Comparison of ENCODE assay signal across 18 cellular contexts in genomic region chr17:4549781-4550533, GRCh38. TPM values are rescaled to one million over a fixed set of nuclear protein-coding genes. Genes with fewer than 3 reads are reported as not detected.
DNase-seq lines count a peak whose midpoint lies in the region; ATAC-seq and TF ChIP-seq lines count a peak whose summit lies in the region.
"Had no signal": no experiment of that assay in that cellular context is flagged by ENCODE, and none has a peak within 500 bp of the region (broad histone marks: within the 10 kb centered on the region; RNA-seq: fewer than 3 reads in every experiment).

No MANE protein-coding gene starts in this region.

- no peaks in the 10 kb centered on the region for H3K27me3 Mint-ChIP-seq in MCF 10A (ENCODE audit: insufficient read depth, unreplicated experiment)
- no peaks in the 10 kb centered on the region for H3K27me3 Mint-ChIP-seq in stimulated activated naive CD8-positive, alpha-beta T cell treated with anti-CD3 and anti-CD28 coated beads, Interleukin-15, amount 100 ng/mL, for 72 hours

- intact Hi-C loops in breast epithelium (cut with DNase I; ENCODE audit: low total_unique reads) (no loop called here), MCF 10A (cut with micrococcal nuclease) (no loop called here), left lung (cut with DNase I) (loop anchor here in 1 of 2 donors (10.0 kb wide), 1 partner anchor 125 kb away; no protein-coding TSS in a partner anchor), upper lobe of right lung (cut with DNase I) (loop anchor here (10.0 kb wide), 1 partner anchor 125 kb away; no protein-coding TSS in a partner anchor)

- H3K36me3 Mint-ChIP-seq in MCF 10A (ENCODE audit: insufficient read depth, unreplicated experiment): peaks cover 87% of the 10 kb centered on the region

- CTCF ChIA-PET in MCF 10A (lab: Yijun Ruan, JAX): interaction anchor here (0.6 to 0.7 kb wide), 2 partner anchors 16 to 98 kb away, joined by 3 read pairs; no protein-coding TSS in a partner anchor
- CTCF ChIA-PET in HEK293T (lab: Yijun Ruan, JAX): no interaction called here

- H3K4me1 Mint-ChIP-seq in MCF 10A (ENCODE audit: insufficient read depth, unreplicated experiment): no peaks in the 10 kb centered on the region
- peaks cover 26% of the 10 kb centered on the region for H3K4me1 Mint-ChIP-seq in stimulated activated naive CD8-positive, alpha-beta T cell treated with anti-CD3 and anti-CD28 coated beads, Interleukin-15, amount 100 ng/mL, for 72 hours

- no peak for ATAC-seq in stimulated activated naive CD8-positive, alpha-beta T cell treated with anti-CD3 and anti-CD28 coated beads, Interleukin-15, Interleukin-2, amounts not matched to agents 100 U/mL and 50 U/mL, for 24 hours
- no peak for ATAC-seq in stimulated activated naive CD8-positive, alpha-beta T cell treated with anti-CD3 and anti-CD28 coated beads, Interleukin-15, amount 100 ng/mL, for 72 hours
- ATAC-seq in left lung (no peak), upper lobe of right lung (no peak)
- ATAC-seq: CD8-positive, alpha-beta T cell; HCT116 had no signal

- POLR2A ChIA-PET in MCF 10A (lab: Yijun Ruan, JAX) (interaction anchor here (0.5 kb wide), 1 partner anchor 133 kb away, joined by 3 read pairs; no protein-coding TSS in a partner anchor), HEK293T (lab: Yijun Ruan, JAX) (interaction anchor here (1.4 kb wide), 1 partner anchor 13 kb away, joined by 4 read pairs; no protein-coding TSS in a partner anchor)

- DNase-seq in breast epithelium (ENCODE audit: low spot score in 2 of 2) (no peak), MCF 10A (ENCODE audit: unreplicated experiment) (no peak), left lung (peak; percentile 31 to 51), upper lobe of right lung (peak; percentile 64), DMS53 (lab: John Stamatoyannopoulos, UW) (no peak), HEK293T (ENCODE audit: extremely low spot score) (no peak)
- peak; percentile 2 for DNase-seq in stimulated activated naive CD8-positive, alpha-beta T cell treated with anti-CD3 and anti-CD28 coated beads, Interleukin-15, Interleukin-2, amounts not matched to agents 100 U/mL and 50 U/mL, for 24 hours
- no peak for DNase-seq in stimulated activated naive CD8-positive, alpha-beta T cell treated with anti-CD3 and anti-CD28 coated beads, Interleukin-15, amount 100 ng/mL, for 72 hours
- DNase-seq: CD8-positive, alpha-beta T cell; COR-L47; DMS153; DND-41; GF-D8 had no signal

- H3K4me1 ChIP-seq in breast epithelium (peaks cover 0 to 18% of the 10 kb centered on the region in 2 donors), left lung (peaks cover 10 to 17% of the 10 kb centered on the region in 2 donors), upper lobe of right lung (peaks cover 11% of the 10 kb centered on the region)

- H3K9me3 ChIP-seq in breast epithelium: no peaks in the 10 kb centered on the region
- no peaks in the 10 kb centered on the region for H3K9me3 ChIP-seq in left lung
- H3K9me3 ChIP-seq in upper lobe of right lung: no peaks in the 10 kb centered on the region

- H3K36me3 ChIP-seq in breast epithelium: peaks cover 8% of the 10 kb centered on the region
- H3K36me3 ChIP-seq in left lung: peaks cover 0 to 90% of the 10 kb centered on the region in 2 donors
- H3K36me3 ChIP-seq in upper lobe of right lung: peaks cover 83% of the 10 kb centered on the region

- no peak for TF ChIP-seq POLR2A in breast epithelium (IDR thresholded peaks at IDR 0.05)

- no TSS peak for BruUV-seq in MCF 10A (replicated peaks; lab: Mats Ljungman, UMichigan)

- no peak overlapping the region for H3K27ac Mint-ChIP-seq in MCF 10A (ENCODE audit: low read depth, unreplicated experiment)
- peak overlapping the region in 1 of 2 donors; percentile 87 for H3K27ac Mint-ChIP-seq in stimulated activated naive CD8-positive, alpha-beta T cell treated with anti-CD3 and anti-CD28 coated beads, Interleukin-15, amount 100 ng/mL, for 72 hours
- H3K27ac Mint-ChIP-seq: CD8-positive, alpha-beta T cell had no signal

- H3K27me3 ChIP-seq in breast epithelium (no peaks in the 10 kb centered on the region), left lung (no peaks in the 10 kb centered on the region), upper lobe of right lung (no peaks in the 10 kb centered on the region)

- H3K9me3 Mint-ChIP-seq in MCF 10A (ENCODE audit: unreplicated experiment): no peaks in the 10 kb centered on the region
- no peaks in the 10 kb centered on the region for H3K9me3 Mint-ChIP-seq in stimulated activated naive CD8-positive, alpha-beta T cell treated with anti-CD3 and anti-CD28 coated beads, Interleukin-15, amount 100 ng/mL, for 72 hours
- H3K9me3 Mint-ChIP-seq: CD14-positive monocyte; CD8-positive, alpha-beta T cell had no signal

- no peak for TF ChIP-seq CTCF in breast epithelium (IDR thresholded peaks at IDR 0.05)
- TF ChIP-seq CTCF in MCF 10A (IDR thresholded peaks at IDR 0.05; ENCODE audit: unreplicated experiment): no peak
- no peak for TF ChIP-seq CTCF in left lung (IDR thresholded peaks at IDR 0.05)
- no peak for TF ChIP-seq CTCF in upper lobe of right lung (IDR thresholded peaks at IDR 0.05)

- H3K4me3 ChIP-seq in breast epithelium (peak overlapping the region in 1 of 3 donors; percentile 19), left lung (no peak overlapping the region), upper lobe of right lung (no peak overlapping the region)

- H3K27ac ChIP-seq in breast epithelium (peak overlapping the region; percentile 52 to 56), left lung (no peak overlapping the region), upper lobe of right lung (no peak overlapping the region)
- H3K27ac ChIP-seq: 22Rv1 had no signal

- no peak overlapping the region for H3K4me3 Mint-ChIP-seq in MCF 10A (ENCODE audit: unreplicated experiment)
- no peak overlapping the region for H3K4me3 Mint-ChIP-seq in stimulated activated naive CD8-positive, alpha-beta T cell treated with anti-CD3 and anti-CD28 coated beads, Interleukin-15, amount 100 ng/mL, for 72 hours
- H3K4me3 Mint-ChIP-seq: CD14-positive monocyte; CD8-positive, alpha-beta T cell had no signal

TF ChIP-seq in HEK293T, 16 proteins besides CTCF, POLR2A, EP300 and RAD21:
- no peak for TF ChIP-seq FOXA1 (IDR thresholded peaks at IDR 0.05)
- TF ChIP-seq ARNT (IDR thresholded peaks at IDR 0.05): no peak

RNA-seq across cellular contexts. Expression of gene MYBBP1A, which starts 5.2 kb away (rescaled TPM):
- 10 to 100 TPM; 26.9 to 61.6 (median 50.1) TPM for total RNA-seq in breast epithelium
- 78.3 and 123 TPM in 2 replicates for total RNA-seq in MCF 10A (2022)
- 10 to 100 TPM; 34.7 to 53.8 TPM for total RNA-seq in left lung
- total RNA-seq in upper lobe of right lung: 46.7 TPM

RNA-seq across cellular contexts. Expression of gene GGT6, which starts 10.4 kb away (rescaled TPM):
- 10 to 100 TPM in 2 of 3 donors, not detected in 1; 12.8 to 33.8 TPM for total RNA-seq in breast epithelium
- total RNA-seq in MCF 10A (2022): not detected in 2 replicates
- total RNA-seq in left lung: 10 to 100 TPM in 1 of 2 donors, 1 to 10 TPM in 1; 1.8 to 17.4 TPM
- 5.6 TPM for total RNA-seq in upper lobe of right lung
- total RNA-seq: A673; CD8-positive, alpha-beta T cell; HT1080 had no signal

RNA-seq across cellular contexts. Expression of gene SMTNL2, which starts 34.4 kb away (rescaled TPM):
- total RNA-seq in breast epithelium (1 to 10 TPM in 1 of 3 donors, under 1 TPM in 2; 0.16 to 1.8 (median 0.98) TPM), MCF 10A (2022) (not detected in 2 replicates), left lung (1 to 10 TPM; 5.5 to 5.7 TPM), upper lobe of right lung (2.7 TPM)
- total RNA-seq: A673; CD8-positive, alpha-beta T cell; HT1080 had no signal

RNA-seq across cellular contexts. Expression of gene SPNS2, which starts 51.3 kb away (rescaled TPM):
- 10 to 100 TPM in 2 of 3 donors, 1 to 10 TPM in 1; 5.3 to 14.1 (median 11.5) TPM for total RNA-seq in breast epithelium
- total RNA-seq in MCF 10A (2022): not detected in 2 replicates
- 10 to 100 TPM; 36.7 to 52.4 TPM for total RNA-seq in left lung
- total RNA-seq in upper lobe of right lung: 67.0 TPM
- total RNA-seq: A673 had no signal

Comparison
In these comparisons a context has a peak if more than half of its experiments do, and no peak if none do; other contexts are left out.
1. DNase-seq: peak in stimulated activated naive CD8-positive, alpha-beta T cell treated with anti-CD3 and anti-CD28 coated beads, Interleukin-15, Interleukin-2, amounts not matched to agents 100 U/mL and 50 U/mL, for 24 hours (single experiment), left lung (2 of 2) and upper lobe of right lung (single experiment); none in breast epithelium (0 of 2), MCF 10A (single experiment), stimulated activated naive CD8-positive, alpha-beta T cell treated with anti-CD3 and anti-CD28 coated beads, Interleukin-15, amount 100 ng/mL, for 72 hours (0 of 2), DMS53 (single experiment) and HEK293T (single experiment).
2. H3K27ac ChIP-seq: peak in breast epithelium (2 of 2); none in left lung (0 of 2) and upper lobe of right lung (single experiment).